8 cellular contexts compared by ENCODE assay signal in genomic region chr14:100850841-100851585, GRCh38.
A peak's percentile ranks its signal among the peaks of the same experiment; 100 is the strongest.
DNase-seq lines count a peak whose midpoint lies in the region; ATAC-seq lines count a peak whose summit lies in the region.

No MANE protein-coding gene starts in this region.

- H3K4me1 Mint-ChIP-seq in memory B cell: no peaks in the 10 kb centered on the region

- ATAC-seq in GM21529 (IDR thresholded peaks at IDR 0.05; ENCODE audit: unreplicated experiment) (peak; percentile 78), memory B cell (ENCODE audit: low read depth) (peak; percentile 55), GM19324 (IDR thresholded peaks at IDR 0.05; ENCODE audit: low FRiP score, unreplicated experiment) (no peak)
- ATAC-seq in activated CD4-positive, CD25-positive, alpha-beta regulatory T cell treated with anti-CD3 and anti-CD28 coated beads, Interleukin-2, amount 50 U/mL, for 24 hours: peak; percentile 80 to 86

- no peak overlapping the region for H3K4me3 Mint-ChIP-seq in memory B cell

- no peaks in the 10 kb centered on the region for H3K36me3 Mint-ChIP-seq in memory B cell

- DNase-seq in D341Med (ENCODE audit: low spot score): peak; percentile 81
- peak; percentile 64 for DNase-seq in NCI-H1048 (lab: John Stamatoyannopoulos, UW)
- DNase-seq in central memory CD4-positive, alpha-beta T cell: peak; percentile 59
- peak; percentile 51 to 71 for DNase-seq in memory B cell (ENCODE audit: low spot score in 2 of 2)
- DNase-seq in stimulated activated CD8-positive, alpha-beta memory T cell treated with anti-CD3 and anti-CD28 coated beads, Interleukin-7, amount 100 ng/mL, for 4 hours (ENCODE audit: low read depth in 2 of 2): peak; percentile 51 to 52

- no peak overlapping the region for H3K27ac Mint-ChIP-seq in memory B cell

- no peaks in the 10 kb centered on the region for H3K27me3 Mint-ChIP-seq in memory B cell

- no peaks in the 10 kb centered on the region for H3K9me3 Mint-ChIP-seq in memory B cell
